ENCODE assay signal across 18 cellular contexts in genomic region chr20:61561111-61561830, GRCh38.
A peak's percentile ranks its signal among the peaks of the same experiment; 100 is the strongest.
DNase-seq lines count a peak whose midpoint lies in the region; ATAC-seq, FAIRE-seq and TF ChIP-seq lines count a peak whose summit lies in the region.
"Had no signal": no experiment of that assay in that cellular context is flagged by ENCODE, and none has a peak within 500 bp of the region (broad histone marks: within the 10 kb centered on the region; RNA-seq: fewer than 3 reads in every experiment).

No MANE protein-coding gene starts in this region.

- WGBS in K562 (ENCODE audit: insufficient coverage, low coverage, missing lambda C conversion rate): 5% methylated on average over 10 of the region's 10 CpGs

- no peaks in the 10 kb centered on the region for H3K79me2 ChIP-seq in K562 (ENCODE audit: control insufficient read depth, insufficient read depth, low read length)

- no peak for TF ChIP-seq EP300 in K562 (IDR thresholded peaks at IDR 0.05; ENCODE audit: low read length)

- no peak for ATAC-seq in K562
- ATAC-seq in GM19324 (IDR thresholded peaks at IDR 0.05; ENCODE audit: low FRiP score, unreplicated experiment): no peak

- H3K9ac ChIP-seq in K562 (ENCODE audit: insufficient read depth in 1 of 2, low read depth in 2 of 2, low read length in 2 of 2): no peak overlapping the region
- H3K9ac ChIP-seq in kidney (ENCODE audit: low read length in 2 of 2): no peak overlapping the region
- H3K9ac ChIP-seq: KMS-11 had no signal

- H3K4me1 Mint-ChIP-seq in activated CD4-positive, alpha-beta memory T cell treated with anti-CD3 and anti-CD28 coated beads for 36 hours (ENCODE audit: low read depth): no peaks in the 10 kb centered on the region
- H3K4me1 Mint-ChIP-seq: B cell, IgD-negative memory B cell had no signal

- H3K4me2 ChIP-seq in K562 (ENCODE audit: insufficient read depth, low read length): no peak overlapping the region
- H3K4me2 ChIP-seq: KMS-11 had no signal

- POLR2A ChIA-PET in K562 (lab: Yijun Ruan, JAX): no interaction called here
- POLR2A ChIA-PET in activated CD4-positive, alpha-beta memory T cell treated with anti-CD3 and anti-CD28 coated beads for 36 hours (lab: Charles Lee): no interaction called here

- H3K27me3 Mint-ChIP-seq in activated CD4-positive, alpha-beta memory T cell treated with anti-CD3 and anti-CD28 coated beads for 36 hours: no peaks in the 10 kb centered on the region
- H3K27me3 Mint-ChIP-seq: B cell; CD4-positive, alpha-beta T cell; IgD-negative memory B cell had no signal

- H3K9me1 ChIP-seq in K562 (ENCODE audit: control insufficient read depth, insufficient read depth, low read length): no peaks in the 10 kb centered on the region

- intact Hi-C loops in K562 (cut with micrococcal nuclease): no loop called here
- intact Hi-C loops in kidney (cut with DNase I): no loop called here
- intact Hi-C loops in activated CD4-positive, alpha-beta memory T cell treated with anti-CD3 and anti-CD28 coated beads for 36 hours (cut with micrococcal nuclease): no loop called here

- no peaks in the 10 kb centered on the region for H3K9me3 Mint-ChIP-seq in activated CD4-positive, alpha-beta memory T cell treated with anti-CD3 and anti-CD28 coated beads for 36 hours
- H3K9me3 Mint-ChIP-seq: CD4-positive, alpha-beta T cell; HFFc6 had no signal

- H3K27ac Mint-ChIP-seq in activated CD4-positive, alpha-beta memory T cell treated with anti-CD3 and anti-CD28 coated beads for 36 hours: no peak overlapping the region
- H3K27ac Mint-ChIP-seq: B cell; CD4-positive, alpha-beta T cell; HFFc6; IgD-negative memory B cell had no signal

- H3K36me3 Mint-ChIP-seq in activated CD4-positive, alpha-beta memory T cell treated with anti-CD3 and anti-CD28 coated beads for 36 hours: no peaks in the 10 kb centered on the region
- H3K36me3 Mint-ChIP-seq: IgD-negative memory B cell had no signal

- TF ChIP-seq RAD21 in K562 (CRISPR knock-in tag; conservative IDR thresholded peaks at IDR 0.05 in 1 of 2, IDR thresholded peaks at IDR 0.05 in 1 of 2): no peak

- H2AFZ ChIP-seq in K562 (ENCODE audit: low read depth, low read length): no peak overlapping the region

- H3K4me1 ChIP-seq in K562 (replicated peaks in 1 of 2; ENCODE audit: control insufficient read depth in 2 of 2, insufficient read depth in 2 of 2, low read length in 2 of 2) (peaks cover 0 to 4% of the 10 kb centered on the region in 2 experiments; a peak in 2 of 5 replicates), kidney (ENCODE audit: control insufficient read depth in 1 of 2, insufficient read depth in 1 of 2, low read depth in 1 of 2, low read length in 2 of 2) (no peaks in the 10 kb centered on the region)

- H3K27me3 ChIP-seq in K562 (ENCODE audit: control insufficient read depth in 2 of 2, insufficient read depth in 2 of 2, low read length in 2 of 2): peaks cover 11 to 65% of the 10 kb centered on the region in 2 experiments; a peak in 3 of 5 replicates

- CTCF ChIA-PET in K562 (lab: Yijun Ruan, JAX; ENCODE audit: low intra/inter-chr PET ratio): no interaction called here
- CTCF ChIA-PET in activated CD4-positive, alpha-beta memory T cell treated with anti-CD3 and anti-CD28 coated beads for 36 hours (lab: Charles Lee): no interaction called here

- H3K36me3 ChIP-seq in K562 (ENCODE audit: control insufficient read depth, insufficient read depth, low read length) (no peaks in the 10 kb centered on the region), kidney (ENCODE audit: control insufficient read depth in 1 of 2, insufficient read depth in 2 of 2, low read length in 2 of 2) (no peaks in the 10 kb centered on the region)

- peak; percentile 19 for DNase-seq in GM04504 (ENCODE audit: low read depth)
- no peak for DNase-seq in K562 (ENCODE audit: extremely low read depth in 1 of 4, low spot score in 3 of 4)
- peak; percentile 38 for DNase-seq in kidney
- no peak for DNase-seq in superior temporal gyrus (ENCODE audit: extremely low spot score)
- DNase-seq in DMS79 treated with DMSO at 0.1 percent for 48 hours (lab: John Stamatoyannopoulos, UW): no peak
- DNase-seq in activated CD4-positive, alpha-beta memory T cell treated with anti-CD3 and anti-CD28 coated beads for 36 hours: no peak
- DNase-seq: C1 segment of cervical spinal cord; Calu3; CD4-positive, alpha-beta T cell; DMS 273 treated with DMSO at 0.1 percent for 48 hours; HCEC 1CT; HFFc6 had no signal

- in situ Hi-C loops in K562 (cut with MboI): no loop called here

- no peak overlapping the region for H3K4me3 Mint-ChIP-seq in activated CD4-positive, alpha-beta memory T cell treated with anti-CD3 and anti-CD28 coated beads for 36 hours
- H3K4me3 Mint-ChIP-seq: B cell; CD4-positive, alpha-beta T cell; HFFc6; IgD-negative memory B cell had no signal

- H3K4me3 ChIP-seq in K562 (no peak overlapping the region), kidney (ENCODE audit: low read length in 2 of 2) (no peak overlapping the region)

- FAIRE-seq in K562 (lab: Jason Lieb, UNC): no peak
- no peak for FAIRE-seq in kidney (lab: Jason Lieb, UNC)
- FAIRE-seq: GM12892 had no signal

- BruUV-seq in K562 (replicated peaks; lab: Mats Ljungman, UMichigan): no TSS peak

- H3K9me3 ChIP-seq in K562 (replicated peaks; ENCODE audit: control insufficient read depth, insufficient read depth, low read depth, low read length) (no peaks in the 10 kb centered on the region), kidney (ENCODE audit: control insufficient read depth in 1 of 2, low read length in 2 of 2) (no peaks in the 10 kb centered on the region)

- TF ChIP-seq POLR2A in K562 (conservative IDR thresholded peaks at IDR 0.05): no peak

- H4K20me1 ChIP-seq in K562 (replicated peaks; ENCODE audit: control insufficient read depth, insufficient read depth, low read length): 0 out of 2 replicates have a peak, but pooled peaks cover 3% of the 10 kb centered on the region

- H3K27ac ChIP-seq in K562 (ENCODE audit: extremely low read depth, low read depth, low read length) (no peak overlapping the region), kidney (ENCODE audit: low read depth in 2 of 2, low read length in 2 of 2) (no peak overlapping the region)
- H3K27ac ChIP-seq: HL-60, KMS-11 had no signal

- TF ChIP-seq CTCF in K562 (IDR thresholded peaks at IDR 0.05 in 2 of 3, conservative IDR thresholded peaks at IDR 0.05 in 1 of 3; ENCODE audit: insufficient read depth in 2 of 3, low read depth in 1 of 3, low read length in 3 of 3): no peak
- TF ChIP-seq CTCF in kidney (IDR thresholded peaks at IDR 0.05; ENCODE audit: borderline replicate concordance, extremely low read depth, insufficient read depth): no peak

TF ChIP-seq in K562, 482 proteins besides CTCF, POLR2A, EP300 and RAD21 (continues in another document):
- no peak for TF ChIP-seq ZBTB26 (CRISPR knock-in tag; IDR thresholded peaks at IDR 0.05)

Comparison
In these comparisons a context has a peak if more than half of its experiments do, and no peak if none do; other contexts are left out.
1. DNase-seq: peak in GM04504 (single experiment) and kidney (single experiment); none in K562 (0 of 4), superior temporal gyrus (single experiment), DMS79 treated with DMSO at 0.1 percent for 48 hours (single experiment) and activated CD4-positive, alpha-beta memory T cell treated with anti-CD3 and anti-CD28 coated beads for 36 hours (single experiment).